1 cellular context compared by ENCODE assay signal in the genomic region with DNA sequence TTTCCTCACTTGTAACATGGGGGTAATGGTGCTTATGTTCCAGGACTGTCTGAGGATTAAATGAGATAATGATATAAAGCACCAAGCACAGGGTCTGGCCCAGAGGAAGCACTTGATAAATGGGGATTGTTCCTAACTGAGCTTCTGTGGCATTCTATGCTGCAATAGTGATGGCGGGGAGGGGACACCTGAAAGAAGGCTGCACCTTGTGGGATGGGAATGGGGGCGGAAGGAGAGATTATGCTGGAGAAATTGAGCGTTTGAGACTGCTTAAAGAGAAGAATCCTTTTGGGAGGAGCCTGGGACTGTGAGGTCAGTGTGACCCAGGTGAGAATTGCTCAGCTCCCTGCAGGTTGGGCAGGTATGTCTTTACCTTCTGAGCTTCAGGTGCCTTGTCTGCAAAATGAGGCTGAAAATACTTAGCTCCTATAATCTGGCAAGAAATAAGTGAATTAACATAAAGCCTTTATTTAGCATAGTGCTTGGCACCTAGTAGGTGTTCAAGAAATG.
TF ChIP-seq lines count a peak whose summit lies in the region.

No MANE protein-coding gene starts in this region.

TF ChIP-seq in K562, 482 proteins besides CTCF, POLR2A, EP300 and RAD21 (continued from another document):
- TF ChIP-seq YY1 (IDR thresholded peaks at IDR 0.05; ENCODE audit: borderline replicate concordance in 1 of 3, control insufficient read depth in 1 of 3, extremely low read depth in 1 of 3, insufficient read depth in 3 of 3, insufficient read length in 1 of 3, insufficient replicate concordance in 2 of 3, low read depth in 1 of 3, low read length in 2 of 3): no peak
- TF ChIP-seq ZNF766 (CRISPR knock-in tag; conservative IDR thresholded peaks at IDR 0.05): no peak
